In genomic region chr22:19974233-19974861, GRCh38 we compare ENCODE assay signal across 8 cellular contexts. TPM values are rescaled to one million over a fixed set of nuclear protein-coding genes. Genes with fewer than 3 reads are reported as not detected.
DNase-seq lines count a peak whose midpoint lies in the region; ATAC-seq and TF ChIP-seq lines count a peak whose summit lies in the region.

No MANE protein-coding gene starts in this region.

- no peak for TF ChIP-seq CTCF in GM12865 (IDR thresholded peaks at IDR 0.05; ENCODE audit: insufficient read depth, low read depth, low read length, missing control alignments)

- H3K27me3 Mint-ChIP-seq in activated naive CD8-positive, alpha-beta T cell treated with anti-CD3 and anti-CD28 coated beads for 36 hours: no peaks in the 10 kb centered on the region

- no peak overlapping the region for H3K27ac Mint-ChIP-seq in activated naive CD8-positive, alpha-beta T cell treated with anti-CD3 and anti-CD28 coated beads for 36 hours

- no peaks in the 10 kb centered on the region for H3K9me3 Mint-ChIP-seq in activated naive CD8-positive, alpha-beta T cell treated with anti-CD3 and anti-CD28 coated beads for 36 hours

- ATAC-seq in HG03135 (IDR thresholded peaks at IDR 0.05; ENCODE audit: unreplicated experiment) (no peak), GM21786 (IDR thresholded peaks at IDR 0.05; ENCODE audit: unreplicated experiment) (no peak), HG02588 (IDR thresholded peaks at IDR 0.05; ENCODE audit: unreplicated experiment) (no peak)

- peaks cover 9% of the 10 kb centered on the region for H3K4me1 Mint-ChIP-seq in activated naive CD8-positive, alpha-beta T cell treated with anti-CD3 and anti-CD28 coated beads for 36 hours

- no peaks in the 10 kb centered on the region for H3K36me3 Mint-ChIP-seq in activated naive CD8-positive, alpha-beta T cell treated with anti-CD3 and anti-CD28 coated beads for 36 hours

- no peak overlapping the region for H3K4me3 ChIP-seq in GM12865 (ENCODE audit: low read depth, low read length)

- DNase-seq in AG08395 (ENCODE audit: low spot score) (peak; percentile 68), GM12865 (ENCODE audit: low read depth) (peak; percentile 72), NCI-H2081 (lab: John Stamatoyannopoulos, UW) (peak; percentile 93 to 96), islet precursor cell (peak; percentile 86)
- peak; percentile 23 for DNase-seq in activated naive CD8-positive, alpha-beta T cell treated with anti-CD3 and anti-CD28 coated beads for 36 hours

- H3K4me3 Mint-ChIP-seq in activated naive CD8-positive, alpha-beta T cell treated with anti-CD3 and anti-CD28 coated beads for 36 hours: no peak overlapping the region

RNA-seq across cellular contexts. Expression of gene TXNRD2, which starts 32.7 kb away (rescaled TPM):
- total RNA-seq in activated naive CD8-positive, alpha-beta T cell treated with anti-CD3 and anti-CD28 coated beads for 36 hours: 10 to 100 TPM; 20.3 to 20.9 TPM

RNA-seq across cellular contexts. Expression of gene COMT, which starts 32.8 kb away (rescaled TPM):
- total RNA-seq in activated naive CD8-positive, alpha-beta T cell treated with anti-CD3 and anti-CD28 coated beads for 36 hours: 10 to 100 TPM; 76.1 to 79.6 TPM

RNA-seq across cellular contexts. Expression of gene ARVCF, which starts 42.3 kb away (rescaled TPM):
- 1 to 10 TPM; 1.1 to 1.6 TPM for total RNA-seq in activated naive CD8-positive, alpha-beta T cell treated with anti-CD3 and anti-CD28 coated beads for 36 hours

RNA-seq across cellular contexts. Expression of gene TANGO2, which starts 46.6 kb away (rescaled TPM):
- total RNA-seq in activated naive CD8-positive, alpha-beta T cell treated with anti-CD3 and anti-CD28 coated beads for 36 hours: 10 to 100 TPM; 16.5 to 21.5 TPM

Comparison
In these comparisons a context has a peak if more than half of its experiments do, and no peak if none do; other contexts are left out.
1. DNase-seq: peak in every context shown above with its lines; median percentile 94 in NCI-H2081; 86 in islet precursor cell; 72 in GM12865; 68 in AG08395; 23 in activated naive CD8-positive, alpha-beta T cell treated with anti-CD3 and anti-CD28 coated beads for 36 hours.